In genomic region chr2:219475697-219476604, GRCh38 we compare ENCODE assay signal across 8 cellular contexts. TPM values are rescaled to one million over a fixed set of nuclear protein-coding genes. Genes with fewer than 3 reads are reported as not detected.
A peak's percentile ranks its signal among the peaks of the same experiment; 100 is the strongest.
DNase-seq lines count a peak whose midpoint lies in the region; ATAC-seq lines count a peak whose summit lies in the region.

No MANE protein-coding gene starts in this region.

- H3K4me3 Mint-ChIP-seq in stimulated activated effector memory CD8-positive, alpha-beta T cell treated with anti-CD3 and anti-CD28 coated beads, Interleukin-12 subunit alpha, Interleukin-12 subunit beta, amount 100 ng/mL, for 72 hours: peak overlapping the region; percentile 18

- no peak overlapping the region for H2BK5ac ChIP-seq in mesenchymal stem cell (ENCODE audit: low read depth, low read length, poor library complexity, severe bottlenecking)

- no peak overlapping the region for H3K18ac ChIP-seq in mesenchymal stem cell (ENCODE audit: low read depth in 1 of 2, low read length in 2 of 2)

- H2BK120ac ChIP-seq in mesenchymal stem cell (ENCODE audit: low read depth, low read length): no peak overlapping the region

- no peak overlapping the region for H3K4me2 ChIP-seq in mesenchymal stem cell (ENCODE audit: low read length, poor library complexity, severe bottlenecking)

- H3K23ac ChIP-seq in mesenchymal stem cell (ENCODE audit: low read length in 2 of 2): no peak overlapping the region

- H4K91ac ChIP-seq in mesenchymal stem cell (ENCODE audit: low read length): no peak overlapping the region

- no peaks in the 10 kb centered on the region for H3K27me3 ChIP-seq in mesenchymal stem cell (ENCODE audit: control insufficient read depth in 1 of 2, insufficient read depth in 1 of 2, low read length in 2 of 2)

- peak overlapping the region; percentile 58 for H3K9ac ChIP-seq in mesenchymal stem cell (ENCODE audit: low read length)

- H3K4me3 ChIP-seq in mesenchymal stem cell (ENCODE audit: insufficient read depth in 1 of 2, low read depth in 1 of 2, low read length in 2 of 2): no peak overlapping the region

- no peaks in the 10 kb centered on the region for H3K9me3 Mint-ChIP-seq in stimulated activated effector memory CD8-positive, alpha-beta T cell treated with anti-CD3 and anti-CD28 coated beads, Interleukin-12 subunit alpha, Interleukin-12 subunit beta, amount 100 ng/mL, for 72 hours

- WGBS in mesenchymal stem cell: 23% methylated on average over 8 of the region's 14 CpGs

- H3K36me3 Mint-ChIP-seq in stimulated activated effector memory CD8-positive, alpha-beta T cell treated with anti-CD3 and anti-CD28 coated beads, Interleukin-12 subunit alpha, Interleukin-12 subunit beta, amount 100 ng/mL, for 72 hours: no peaks in the 10 kb centered on the region

- H3K36me3 ChIP-seq in mesenchymal stem cell (ENCODE audit: control insufficient read depth in 1 of 2, insufficient read depth in 2 of 2, low read depth in 1 of 2, low read length in 2 of 2): peaks cover 75 to 88% of the 10 kb centered on the region in 2 experiments

- ATAC-seq in stimulated activated effector memory CD8-positive, alpha-beta T cell treated with anti-CD3 and anti-CD28 coated beads, Interleukin-12 subunit alpha, Interleukin-12 subunit beta, amount 100 ng/mL, for 72 hours: peak; percentile 63
- ATAC-seq in GM21528 (IDR thresholded peaks at IDR 0.05; ENCODE audit: low FRiP score, unreplicated experiment): no peak

- H3K14ac ChIP-seq in mesenchymal stem cell (ENCODE audit: low read length in 2 of 2): no peak overlapping the region

- peaks cover 11% of the 10 kb centered on the region for H3K4me1 ChIP-seq in mesenchymal stem cell (ENCODE audit: control insufficient read depth, insufficient read depth, low read depth, low read length)

- H4K8ac ChIP-seq in mesenchymal stem cell (ENCODE audit: low read length): no peak overlapping the region

- no peak overlapping the region for H2AFZ ChIP-seq in mesenchymal stem cell (ENCODE audit: low read depth, low read length)

- H3K4ac ChIP-seq in mesenchymal stem cell (ENCODE audit: low read depth in 1 of 2, low read length in 2 of 2): no peak overlapping the region

- no peak overlapping the region for H3K27ac ChIP-seq in mesenchymal stem cell (ENCODE audit: low read length, poor library complexity, severe bottlenecking)

- no peaks in the 10 kb centered on the region for H3K79me1 ChIP-seq in mesenchymal stem cell (replicated peaks; ENCODE audit: low read length, poor library complexity, severe bottlenecking)

- H2AK5ac ChIP-seq in mesenchymal stem cell (ENCODE audit: low read length, severe bottlenecking): no peak overlapping the region

- H2BK15ac ChIP-seq in mesenchymal stem cell (ENCODE audit: low read depth, poor library complexity, severe bottlenecking): no peak overlapping the region

- H3K9me3 ChIP-seq in mesenchymal stem cell (ENCODE audit: control insufficient read depth, low read length): no peaks in the 10 kb centered on the region

- no peak overlapping the region for H3K27ac Mint-ChIP-seq in stimulated activated effector memory CD8-positive, alpha-beta T cell treated with anti-CD3 and anti-CD28 coated beads, Interleukin-12 subunit alpha, Interleukin-12 subunit beta, amount 100 ng/mL, for 72 hours

- peaks cover 7% of the 10 kb centered on the region for H3K4me1 Mint-ChIP-seq in stimulated activated effector memory CD8-positive, alpha-beta T cell treated with anti-CD3 and anti-CD28 coated beads, Interleukin-12 subunit alpha, Interleukin-12 subunit beta, amount 100 ng/mL, for 72 hours

- no peak overlapping the region for H2BK12ac ChIP-seq in mesenchymal stem cell (ENCODE audit: low read length in 2 of 2)

- DNase-seq in AG20443 (ENCODE audit: low spot score) (peak; percentile 85), GM19238 (ENCODE audit: insufficient read length, low spot score) (peak; percentile 71), NCI-H1694 treated with DMSO at 0.1 percent for 48 hours (lab: John Stamatoyannopoulos, UW) (peak; percentile 59), mesenchymal stem cell (peak; percentile 56)
- peak; percentile 59 for DNase-seq in activated CD4-positive, alpha-beta T cell treated with anti-CD3 and anti-CD28 coated beads, Interleukin-2, amount 50 U/mL, for 1 hour
- DNase-seq in effector CD8-positive, alpha-beta T cell (lab: John Stamatoyannopoulos, UW): peak; percentile 34
- DNase-seq in stimulated activated effector memory CD8-positive, alpha-beta T cell treated with anti-CD3 and anti-CD28 coated beads, Interleukin-12 subunit alpha, Interleukin-12 subunit beta, amount 100 ng/mL, for 72 hours (ENCODE audit: low spot score in 2 of 2): peak; percentile 49 to 79

RNA-seq across cellular contexts. Expression of gene GMPPA, which starts 22.7 kb away (rescaled TPM):
- 41.8 TPM for polyA plus RNA-seq in mesenchymal stem cell (2013, experiment 1 of 2)
- 41.6 TPM for polyA plus RNA-seq in mesenchymal stem cell (2013, experiment 2 of 2)

RNA-seq across cellular contexts. Expression of gene ASIC4, which starts 38.3 kb away (rescaled TPM):
- not detected for polyA plus RNA-seq in mesenchymal stem cell (2013, experiment 1 of 2)
- not detected for polyA plus RNA-seq in mesenchymal stem cell (2013, experiment 2 of 2)

RNA-seq across cellular contexts. Expression of gene SPEG, which starts 41.3 kb away (rescaled TPM):
- polyA plus RNA-seq in mesenchymal stem cell (2013, experiment 1 of 2): 19.3 TPM
- polyA plus RNA-seq in mesenchymal stem cell (2013, experiment 2 of 2): 19.1 TPM

RNA-seq across cellular contexts. Expression of gene DES, which starts 57.8 kb away (rescaled TPM):
- 1.2 TPM for polyA plus RNA-seq in mesenchymal stem cell (2013, experiment 1 of 2)
- polyA plus RNA-seq in mesenchymal stem cell (2013, experiment 2 of 2): 1.8 TPM

Comparison
In these comparisons a context has a peak if more than half of its experiments do, and no peak if none do; other contexts are left out.
1. DNase-seq: peak in every context shown above with its lines; median percentile 85 in AG20443; 71 in GM19238; 64 in stimulated activated effector memory CD8-positive, alpha-beta T cell treated with anti-CD3 and anti-CD28 coated beads, Interleukin-12 subunit alpha, Interleukin-12 subunit beta, amount 100 ng/mL, for 72 hours; 59 in NCI-H1694 treated with DMSO at 0.1 percent for 48 hours; 59 in activated CD4-positive, alpha-beta T cell treated with anti-CD3 and anti-CD28 coated beads, Interleukin-2, amount 50 U/mL, for 1 hour; 56 in mesenchymal stem cell; 34 in effector CD8-positive, alpha-beta T cell.